27 cellular contexts compared by ENCODE assay signal in genomic region chr10:49690673-49691356, GRCh38. TPM values are rescaled to one million over a fixed set of nuclear protein-coding genes. Genes with fewer than 3 reads are reported as not detected.
DNase-seq lines count a peak whose midpoint lies in the region; ATAC-seq and TF ChIP-seq lines count a peak whose summit lies in the region.
"Had no signal": no experiment of that assay in that cellular context is flagged by ENCODE, and none has a peak within 500 bp of the region (broad histone marks: within the 10 kb centered on the region; RNA-seq: fewer than 3 reads in every experiment).

No MANE protein-coding gene starts in this region.

- H3K9ac ChIP-seq in HUES64 (ENCODE audit: low read depth, low read length) = no peak overlapping the region

- H3K4me1 ChIP-seq in HUES64 (ENCODE audit: insufficient read depth, low read length) (peaks cover 33% of the 10 kb centered on the region), upper lobe of left lung (no peaks in the 10 kb centered on the region)
- H3K4me1 ChIP-seq: foreskin keratinocyte, spleen had no signal

- peaks cover 90% of the 10 kb centered on the region for H3K27me3 ChIP-seq in HUES64 (ENCODE audit: insufficient read depth, low read length)
- H3K27me3 ChIP-seq in upper lobe of left lung = peaks cover 0 to 4% (median 0%) of the 10 kb centered on the region in 4 donors

- H3K9me3 ChIP-seq in HUES64 (ENCODE audit: insufficient read depth, low read depth, low read length) (peaks cover 13% of the 10 kb centered on the region), upper lobe of left lung (peaks cover 0 to 4% (median 0%) of the 10 kb centered on the region in 4 donors)

- ATAC-seq in HG02840 (IDR thresholded peaks at IDR 0.05; ENCODE audit: low FRiP score, unreplicated experiment) (no peak), upper lobe of left lung (ENCODE audit: low FRiP score in 2 of 2) (no peak)
- ATAC-seq: activated CD4-positive, alpha-beta T cell treated with anti-CD3 and anti-CD28 coated beads for 36 hours; foreskin keratinocyte; HepG2; Right ventricle myocardium inferior; stimulated activated naive CD8-positive, alpha-beta T cell treated with anti-CD3 and anti-CD28 coated beads, Interleukin-15, Interleukin-2, amounts not matched to agents 100 U/mL and 50 U/mL, for 24 hours had no signal

- TF ChIP-seq CTCF in choroid plexus epithelial cell (conservative IDR thresholded peaks at IDR 0.05; ENCODE audit: low read depth, low read length) (no peak), upper lobe of left lung (IDR thresholded peaks at IDR 0.05) (no peak)

- no peak for TF ChIP-seq EP300 in upper lobe of left lung (IDR thresholded peaks at IDR 0.05)

- H3K36me3 ChIP-seq in HUES64 (ENCODE audit: insufficient read depth, low read length) (no peaks in the 10 kb centered on the region), upper lobe of left lung (no peaks in the 10 kb centered on the region)
- H3K36me3 ChIP-seq: cardiac muscle cell, spleen had no signal

- no peak for TF ChIP-seq POLR2A in upper lobe of left lung (IDR thresholded peaks at IDR 0.05)

- H3K27ac ChIP-seq in HUES64 (ENCODE audit: low read depth, low read length) = no peak overlapping the region; the same call in 1 of the 2 replicates
- H3K27ac ChIP-seq in upper lobe of left lung = no peak overlapping the region
- H3K27ac ChIP-seq: cardiac muscle cell, foreskin keratinocyte, hepatocyte, spleen had no signal

- WGBS in HUES64 = 6% methylated on average over 12 of the region's 12 CpGs
- 6 to 12% methylated on average over 10 to 12 of the region's 12 CpGs for WGBS in upper lobe of left lung, 2 donors

- DNase-seq in ELR (ENCODE audit: low read depth) (peak; percentile 3), choroid plexus epithelial cell (ENCODE audit: low read depth) (peak; percentile 4), kidney tubule cell (ENCODE audit: low spot score) (peak; percentile 7), HT-29 (ENCODE audit: low spot score) (no peak), upper lobe of left lung (no peak), ureter (ENCODE audit: low spot score) (no peak)
- DNase-seq: activated CD4-positive, alpha-beta T cell treated with anti-CD3 and anti-CD28 coated beads for 36 hours; activated naive CD4-positive, alpha-beta T cell treated with anti-CD3 and anti-CD28 coated beads for 36 hours; activated T-cell treated with anti-CD3 and anti-CD28 coated beads, Interleukin-2, amount 50 U/mL, for 48 hours; foreskin keratinocyte; GF-D8; HFFc6; kidney; NCI-H1092 treated with DMSO at 0.1 percent for 48 hours; NCI-H2081; NCI-H524; nucleus accumbens; spleen; stimulated activated CD4-positive, alpha-beta T cell treated with anti-CD3 and anti-CD28 coated beads, Interleukin-4, amount 100 ng/mL, for 1 hour; stimulated activated naive CD8-positive, alpha-beta T cell treated with anti-CD3 and anti-CD28 coated beads, Interleukin-15, Interleukin-2, amounts not matched to agents 100 U/mL and 50 U/mL, for 24 hours had no signal

- H3K4me3 ChIP-seq in HUES64 (ENCODE audit: low read length) (peak overlapping the region; percentile 32), choroid plexus epithelial cell (ENCODE audit: low read depth, low read length) (no peak overlapping the region), upper lobe of left lung (no peak overlapping the region)
- H3K4me3 ChIP-seq: cardiac muscle cell, hepatocyte, spleen had no signal

RNA-seq across cellular contexts. Expression of gene C10orf53, which starts 11.4 kb away (rescaled TPM):
- not detected for polyA plus RNA-seq in HUES64 (2013, experiment 1 of 2)
- polyA plus RNA-seq in HUES64 (2013, experiment 2 of 2) = not detected
- not detected in 2 replicates for total RNA-seq in HT-29 (2014; rRNA removed; shearing (Covaris generic))
- not detected for total RNA-seq in upper lobe of left lung
- total RNA-seq in ureter = not detected
- total RNA-seq: activated CD4-positive, alpha-beta T cell treated with anti-CD3 and anti-CD28 coated beads for 36 hours; activated naive CD4-positive, alpha-beta T cell treated with anti-CD3 and anti-CD28 coated beads for 36 hours; cardiac muscle cell; foreskin keratinocyte; hepatocyte; HepG2; HFFc6; kidney; myocyte; Right ventricle myocardium inferior; spleen had no signal
- polyA plus RNA-seq: cardiac muscle cell, foreskin keratinocyte, hepatocyte, HepG2, spleen had no signal

Comparison
In these comparisons a context has a peak if more than half of its experiments do, and no peak if none do; other contexts are left out.
1. DNase-seq: peak in ELR (single experiment), choroid plexus epithelial cell (single experiment) and kidney tubule cell (single experiment); none in HT-29 (single experiment), upper lobe of left lung (0 of 2) and ureter (single experiment).